ENCODE assay signal across 17 cellular contexts in genomic region chr9:71937898-71938297, GRCh38. TPM values are rescaled to one million over a fixed set of nuclear protein-coding genes. Genes with fewer than 3 reads are reported as not detected.
DNase-seq lines count a peak whose midpoint lies in the region; ATAC-seq, FAIRE-seq and TF ChIP-seq lines count a peak whose summit lies in the region.
"Had no signal": no experiment of that assay in that cellular context is flagged by ENCODE, and none has a peak within 500 bp of the region (broad histone marks: within the 10 kb centered on the region; RNA-seq: fewer than 3 reads in every experiment).

No MANE protein-coding gene starts in this region.

- H3K4me1 ChIP-seq in suprapubic skin (peaks cover 22% of the 10 kb centered on the region), right cardiac atrium (ENCODE audit: control insufficient read depth, insufficient read depth, low read length) (no peaks in the 10 kb centered on the region), GM23248 (ENCODE audit: insufficient read depth) (peaks cover 33% of the 10 kb centered on the region)

- peaks cover 80% of the 10 kb centered on the region for H3K79me2 ChIP-seq in GM23248 (ENCODE audit: insufficient read depth)

- FAIRE-seq in H54 (lab: Jason Lieb, UNC), result peak; percentile 36

- TF ChIP-seq CTCF in coronary artery (IDR thresholded peaks at IDR 0.05) (no peak), suprapubic skin (IDR thresholded peaks at IDR 0.05) (no peak)

- intact Hi-C loops in right cardiac atrium (cut with DNase I), result no loop called here

- TF ChIP-seq POLR2A in H54 (IDR thresholded peaks at IDR 0.05; ENCODE audit: low read depth, low read length), result no peak
- no peak for TF ChIP-seq POLR2A in suprapubic skin (IDR thresholded peaks at IDR 0.05)

- H3K4me2 ChIP-seq in GM23248 (ENCODE audit: unreplicated experiment), result no peak overlapping the region

- H3K27me3 ChIP-seq in suprapubic skin (no peaks in the 10 kb centered on the region), right cardiac atrium (ENCODE audit: control insufficient read depth, insufficient read depth) (no peaks in the 10 kb centered on the region), GM23248 (replicated peaks; ENCODE audit: insufficient read depth) (no peaks in the 10 kb centered on the region)

- peak overlapping the region; percentile 54 to 69 for H3K27ac ChIP-seq in coronary artery
- peak overlapping the region; percentile 69 for H3K27ac ChIP-seq in suprapubic skin
- no peak overlapping the region for H3K27ac ChIP-seq in right cardiac atrium (ENCODE audit: low read length)
- H3K27ac ChIP-seq in GM23248, result no peak overlapping the region
- H3K27ac ChIP-seq: C4-2B had no signal

- H4K20me1 ChIP-seq in GM23248 (ENCODE audit: insufficient read depth), result no peaks in the 10 kb centered on the region

- H3K9ac ChIP-seq in GM23248, result no peak overlapping the region

- no peaks in the 10 kb centered on the region for H3K9me2 ChIP-seq in GM23248 (ENCODE audit: insufficient read depth)

- WGBS in suprapubic skin, result 38% methylated on average over 1 of the region's 1 CpG
- 84% methylated on average over 1 of the region's 1 CpG for WGBS in right cardiac atrium
- WGBS in GM23248 (ENCODE audit: low coverage in 1 of 2, low lambda C conversion rate in 2 of 2, missing lambda C conversion rate in 2 of 2), 2 experiments, result 65 to 81% methylated on average over 1 of the region's 1 CpG

- peak overlapping the region; percentile 21 for H3K4me3 ChIP-seq in coronary artery
- no peak overlapping the region for H3K4me3 ChIP-seq in suprapubic skin
- H3K4me3 ChIP-seq in right cardiac atrium (ENCODE audit: low read length), result no peak overlapping the region
- no peak overlapping the region for H3K4me3 ChIP-seq in GM23248
- H3K4me3 ChIP-seq: HAP-1 had no signal

- no peak for DNase-seq in H54 (ENCODE audit: insufficient read length, low spot score)
- no peak for DNase-seq in coronary artery (ENCODE audit: low spot score)
- peak; percentile 22 for DNase-seq in medulla oblongata (ENCODE audit: extremely low spot score)
- no peak for DNase-seq in suprapubic skin (ENCODE audit: low spot score in 2 of 2)
- no peak for DNase-seq in right cardiac atrium
- no peak for DNase-seq in GM23248
- DNase-seq: DMS 273 treated with DMSO at 0.1 percent for 48 hours; NCI-H1417; NCI-H187 treated with DMSO at 0.1 percent for 48 hours; NCI-H345; NCI-H69; NK-92 treated with Interleukin-12 subunit alpha and Interleukin-12 subunit beta, amount 100 ng/mL, for 24 hours; RPMI8226 had no signal

- H3K36me3 ChIP-seq in suprapubic skin (no peaks in the 10 kb centered on the region), GM23248 (ENCODE audit: low read depth) (no peaks in the 10 kb centered on the region)
- H3K36me3 ChIP-seq: HAP-1 had no signal

- no peaks in the 10 kb centered on the region for H3K9me3 ChIP-seq in suprapubic skin
- no peaks in the 10 kb centered on the region for H3K9me3 ChIP-seq in right cardiac atrium (ENCODE audit: control insufficient read depth, low read length)
- no peaks in the 10 kb centered on the region for H3K9me3 ChIP-seq in GM23248 (ENCODE audit: low read depth)
- H3K9me3 ChIP-seq: HAP-1 had no signal

- ATAC-seq in right cardiac atrium, result no peak
- ATAC-seq in HG03457 (IDR thresholded peaks at IDR 0.05; ENCODE audit: unreplicated experiment), result no peak
- no peak for ATAC-seq in HG03280 (IDR thresholded peaks at IDR 0.05; ENCODE audit: unreplicated experiment)

- no peak overlapping the region for H2AFZ ChIP-seq in GM23248

- peaks cover 15% of the 10 kb centered on the region for H3F3A ChIP-seq in GM23248 (ENCODE audit: insufficient read depth)

- no peak for TF ChIP-seq EP300 in suprapubic skin (IDR thresholded peaks at IDR 0.05)

- in situ Hi-C loops in GM23248 (cut with MboI), result no loop called here

RNA-seq across cellular contexts. Expression of gene C9orf85, which starts 26.5 kb away (rescaled TPM):
- total RNA-seq in suprapubic skin (10 to 100 TPM; 13.1 to 18.9 (median 16.4) TPM), right cardiac atrium (1 to 10 TPM; 6.3 to 8.3 (median 6.8) TPM)
- polyA plus RNA-seq in right cardiac atrium (7.6 TPM), GM23248 (2016; fragmentation: Nextera tagmentation; extraction: Ambion mirVana) (11.8 and 13.2 TPM in 2 replicates)
- 12.1 and 16.3 TPM in 2 replicates for total RNA-seq in GM23248 (2014; rRNA removed; shearing (Covaris generic))

RNA-seq across cellular contexts. Expression of gene ABHD17B, which starts 26.9 kb away (rescaled TPM):
- total RNA-seq in suprapubic skin (10 to 100 TPM; 22.4 to 40.7 (median 33.2) TPM), right cardiac atrium (10 to 100 TPM in 3 of 4 donors, 1 to 10 TPM in 1; 8.4 to 11.4 (median 10.6) TPM)
- polyA plus RNA-seq in right cardiac atrium (4.8 TPM), GM23248 (2016; fragmentation: Nextera tagmentation; extraction: Ambion mirVana) (6.3 and 7.7 TPM in 2 replicates)
- total RNA-seq in GM23248 (2014; rRNA removed; shearing (Covaris generic)), result 10.7 and 14.4 TPM in 2 replicates

Comparison
In these comparisons a context has a peak if more than half of its experiments do, and no peak if none do; other contexts are left out.
1. H3K27ac ChIP-seq: peak in coronary artery (2 of 2) and suprapubic skin (single experiment); none in right cardiac atrium (single experiment) and GM23248 (single experiment).